ENCODE assay signal across 24 cellular contexts in the genomic region with DNA sequence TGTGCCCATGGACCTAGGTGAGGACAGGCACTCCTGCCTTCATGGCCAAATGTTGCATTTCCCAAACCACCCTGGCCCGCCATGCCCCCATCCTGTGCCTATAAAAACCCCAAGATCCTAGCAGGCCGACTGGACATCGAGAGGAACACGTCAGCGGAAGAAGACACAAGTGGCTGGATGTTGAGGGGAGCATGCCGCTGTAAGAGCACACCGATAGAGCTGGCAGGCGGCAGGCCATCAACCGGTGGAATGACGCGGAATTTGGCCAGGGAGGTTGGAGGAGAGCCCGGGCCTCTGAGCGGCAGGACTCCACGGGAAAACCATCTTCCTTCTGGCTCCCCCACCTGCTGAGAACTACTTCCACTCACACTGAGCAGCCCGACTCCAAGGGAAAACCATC.
"Had no signal": no experiment of that assay in that cellular context is flagged by ENCODE, and none has a peak within 500 bp of the region (broad histone marks: within the 10 kb centered on the region; RNA-seq: fewer than 3 reads in every experiment).

No MANE protein-coding gene starts in this region.

- H3K9me3 ChIP-seq: colonic mucosa, esophagus muscularis mucosa, gastrocnemius medialis, gastroesophageal sphincter, heart left ventricle had no signal

- H3K4me1 Mint-ChIP-seq: endodermal cell had no signal

- ATAC-seq: effector memory CD8-positive, alpha-beta T cell; esophagus mucosa; gastrocnemius medialis; gastroesophageal sphincter; heart left ventricle; heart right ventricle had no signal

- H3K36me3 ChIP-seq: colonic mucosa, esophagus muscularis mucosa, esophagus squamous epithelium, gastrocnemius medialis, gastroesophageal sphincter, heart left ventricle, heart right ventricle had no signal

- H3K4me1 ChIP-seq: colonic mucosa, esophagus muscularis mucosa, esophagus squamous epithelium, gastrocnemius medialis, gastroesophageal sphincter, heart left ventricle, heart right ventricle had no signal

- H3K9me3 Mint-ChIP-seq: endodermal cell had no signal

- H3K27me3 ChIP-seq: colonic mucosa, dorsolateral prefrontal cortex, esophagus muscularis mucosa, esophagus squamous epithelium, gastrocnemius medialis, gastroesophageal sphincter, heart left ventricle, heart right ventricle had no signal

- DNase-seq: colonic mucosa; cortex of kidney; dermis blood vessel endothelial cell; dorsolateral prefrontal cortex; effector CD4-positive, alpha-beta T cell; effector CD8-positive, alpha-beta T cell; effector memory CD4-positive, alpha-beta T cell; effector memory CD8-positive, alpha-beta T cell; endodermal cell; erythroblast; esophagus squamous epithelium; foreskin fibroblast; foreskin melanocyte; gastrocnemius medialis; glutamatergic neuron; head of caudate nucleus; heart left ventricle; heart right ventricle had no signal

- H3K27me3 Mint-ChIP-seq: dendritic cell treated with granulocyte-macrophage colony-stimulating factor and Interleukin-4, amounts not matched to agents 40 ng/mL and 50 ng/mL, for 4 days; effector memory CD8-positive, alpha-beta T cell had no signal

- H3K4me3 Mint-ChIP-seq: dendritic cell treated with granulocyte-macrophage colony-stimulating factor and Interleukin-4, amounts not matched to agents 40 ng/mL and 50 ng/mL, for 4 days; effector memory CD8-positive, alpha-beta T cell; endodermal cell had no signal

- H3K27ac ChIP-seq: colonic mucosa, coronary artery, dorsolateral prefrontal cortex, epithelial cell of prostate, esophagus muscularis mucosa, esophagus squamous epithelium, gastrocnemius medialis, gastroesophageal sphincter, heart left ventricle, heart right ventricle had no signal

- H3K4me3 ChIP-seq: colonic mucosa, coronary artery, dorsolateral prefrontal cortex, esophagus muscularis mucosa, esophagus squamous epithelium, gastrocnemius medialis, gastroesophageal sphincter, heart left ventricle, heart right ventricle had no signal

- H3K27ac Mint-ChIP-seq: dendritic cell treated with granulocyte-macrophage colony-stimulating factor and Interleukin-4, amounts not matched to agents 40 ng/mL and 50 ng/mL, for 4 days; effector memory CD8-positive, alpha-beta T cell; endodermal cell had no signal
